ENCODE assay signal across 8 cellular contexts in the genomic region with DNA sequence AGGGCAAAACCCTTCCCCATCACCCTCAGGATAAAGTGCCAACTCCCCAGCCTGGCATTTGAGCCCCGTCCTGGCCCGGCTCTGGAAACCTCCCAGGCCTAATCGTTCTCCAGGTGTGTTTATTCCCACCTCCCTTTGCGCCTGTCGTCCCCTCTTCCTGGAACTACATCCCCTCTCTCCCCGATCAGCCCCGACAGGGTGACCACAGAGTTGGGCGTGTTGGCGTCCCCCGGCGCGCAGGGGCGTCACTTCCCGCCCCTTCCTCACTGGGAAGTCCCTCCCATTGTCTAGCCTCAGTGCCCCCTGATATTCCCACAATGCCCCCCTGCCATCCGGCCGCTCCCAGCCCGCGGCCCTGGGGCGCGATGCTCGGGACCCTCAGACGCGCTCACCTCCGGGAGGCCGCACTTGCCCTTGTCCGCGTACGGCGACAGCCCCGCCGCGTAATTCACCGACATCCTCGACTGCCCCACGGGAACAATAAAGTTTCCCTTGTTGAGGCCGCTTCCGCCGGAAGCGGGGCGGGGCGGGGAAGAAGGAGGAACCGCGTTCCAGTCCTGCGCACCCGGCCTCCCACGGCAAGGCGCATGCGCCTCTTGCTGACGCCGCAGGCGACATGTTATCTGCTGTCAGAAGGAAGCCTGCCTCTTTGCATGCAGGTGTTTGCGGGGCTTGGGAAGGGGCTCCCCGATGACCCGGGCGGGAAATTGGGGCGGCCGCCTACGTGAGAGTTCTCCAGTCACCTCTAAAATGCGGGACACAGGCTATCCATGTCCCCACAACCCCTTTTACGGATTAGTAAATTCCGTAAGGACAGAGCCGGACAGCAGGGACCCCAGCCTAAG. TPM values are rescaled to one million over a fixed set of nuclear protein-coding genes. Genes with fewer than 3 reads are reported as not detected.
DNase-seq lines count a peak whose midpoint lies in the region; ATAC-seq and TF ChIP-seq lines count a peak whose summit lies in the region.

ANKRD24 (plus strand) TSS at position 608 of the 845 bp plus-strand sequence. CDS start 3,737 bp downstream, outside the sequence.
SIRT6 (minus strand) TSS at position 482 of the 845 bp plus-strand sequence; CDS start at position 458, 24 bp downstream.

- H3K4me1 ChIP-seq in colonic mucosa: peaks cover 25% of the 10 kb centered on the region

- H3K27ac ChIP-seq in colonic mucosa (peak within 1 kb of the TSS; percentile 65), layer of hippocampus (ENCODE audit: low read depth, low read length) (peak within 1 kb of the TSS; percentile 84)

- no peaks in the 10 kb centered on the region for H3K9me3 ChIP-seq in colonic mucosa

- intact Hi-C loops in colonic mucosa (cut with DNase I): no loop called here

- H3K36me3 ChIP-seq in colonic mucosa: no peaks in the 10 kb centered on the region

- DNase-seq in AG08396 (ENCODE audit: low spot score) (peak; percentile 100), NCI-H524 (lab: John Stamatoyannopoulos, UW) (peak; percentile 84 to 97), colonic mucosa (peak; percentile 97)
- peak; percentile 98 for DNase-seq in activated CD4-positive, alpha-beta T cell treated with anti-CD3 and anti-CD28 coated beads for 48 hours
- peak; percentile 89 for DNase-seq in stimulated activated CD4-positive, alpha-beta T cell treated with anti-CD3 and anti-CD28 coated beads, Interleukin-1b, Interleukin-23, amount 100 ng/mL, for 1 hour (ENCODE audit: low read depth in 2 of 2)

- ATAC-seq in GM18909 (IDR thresholded peaks at IDR 0.05; ENCODE audit: poor library complexity, unreplicated experiment) (peak; percentile 79), HG03378 (IDR thresholded peaks at IDR 0.05; ENCODE audit: unreplicated experiment) (peak; percentile 65)

- no peak for TF ChIP-seq CTCF in colonic mucosa (IDR thresholded peaks at IDR 0.05)

- no peaks in the 10 kb centered on the region for H3K27me3 ChIP-seq in colonic mucosa
- no peaks in the 10 kb centered on the region for H3K27me3 ChIP-seq in layer of hippocampus (ENCODE audit: control insufficient read depth, insufficient read depth, low read length)

- peak within 1 kb of the TSS; percentile 99 for H3K9ac ChIP-seq in colonic mucosa (ENCODE audit: low read depth in 2 of 2, low read length in 2 of 2)

- peak within 1 kb of the TSS; percentile 60 for H3K4me3 ChIP-seq in colonic mucosa

RNA-seq across cellular contexts. Expression of gene ANKRD24, which starts in this region (rescaled TPM):
- 1 to 10 TPM in 1 of 2 donors, under 1 TPM in 1; 0.35 to 1.8 TPM for total RNA-seq in colonic mucosa

RNA-seq across cellular contexts. Expression of gene SIRT6, which starts in this region (rescaled TPM):
- total RNA-seq in colonic mucosa: 100 to 1,000 TPM in 1 of 2 donors, 10 to 100 TPM in 1; 83.9 to 120 TPM

Comparison
In these comparisons a context has a peak if more than half of its experiments do, and no peak if none do; other contexts are left out.
1. Peak in every context shown above with its lines: DNase-seq, ATAC-seq, H3K4me3 ChIP-seq and H3K27ac ChIP-seq.